Comparison of ENCODE assay signal across 1 cellular context in genomic region chr15:90660195-90660995, GRCh38.
TF ChIP-seq lines count a peak whose summit lies in the region.

No MANE protein-coding gene starts in this region.

TF ChIP-seq in K562, 482 proteins besides CTCF, POLR2A, EP300 and RAD21 (continued from another document and continues in another):
- TF ChIP-seq ZNF277 (CRISPR knock-in tag; IDR thresholded peaks at IDR 0.05; ENCODE audit: borderline replicate concordance) (no peak), LARP7 (IDR thresholded peaks at IDR 0.05) (no peak), ZNF354B (CRISPR knock-in tag; IDR thresholded peaks at IDR 0.05) (no peak), ZNF197 (CRISPR knock-in tag; IDR thresholded peaks at IDR 0.05; ENCODE audit: low read depth) (no peak), CHD1 (IDR thresholded peaks at IDR 0.05; ENCODE audit: low read length) (no peak), POLR2AphosphoS2 (IDR thresholded peaks at IDR 0.05; ENCODE audit: low read length) (no peak), BDP1 (IDR thresholded peaks at IDR 0.05; ENCODE audit: insufficient read depth, insufficient read length) (no peak), GTF2A2 (tag; IDR thresholded peaks at IDR 0.05) (no peak), SAFB (IDR thresholded peaks at IDR 0.05; ENCODE audit: borderline replicate concordance, low read depth, low read length) (no peak), DMBX1 (CRISPR knock-in tag; IDR thresholded peaks at IDR 0.05; ENCODE audit: borderline replicate concordance) (no peak), ZNF395 (CRISPR knock-in tag; IDR thresholded peaks at IDR 0.05) (0 out of 2 replicates have a peak, but pooled peaks have one; percentile 24), BCL6 (CRISPR knock-in tag; IDR thresholded peaks at IDR 0.05) (no peak), PHTF2 (CRISPR knock-in tag; IDR thresholded peaks at IDR 0.05) (no peak), CBFB (CRISPR knock-in tag; IDR thresholded peaks at IDR 0.05) (no peak), PREB (CRISPR knock-in tag; IDR thresholded peaks at IDR 0.05) (no peak), RBM25 (IDR thresholded peaks at IDR 0.05; ENCODE audit: low read depth, low read length, severe bottlenecking) (no peak), MEIS2 (IDR thresholded peaks at IDR 0.05; ENCODE audit: partially characterized antibody) (peak; percentile 38), NELFE (IDR thresholded peaks at IDR 0.05; ENCODE audit: insufficient read depth, insufficient read length) (no peak), YBX1 (IDR thresholded peaks at IDR 0.05) (no peak), SAP30 (IDR thresholded peaks at IDR 0.05; ENCODE audit: borderline replicate concordance, insufficient read depth, low read depth, low read length, poor library complexity, severe bottlenecking) (no peak), NR4A1 (CRISPR knock-in tag; IDR thresholded peaks at IDR 0.05) (no peak), NR4A1 (tag; IDR thresholded peaks at IDR 0.05) (peak; percentile 69; the same call in 1 of the 2 replicates), EHMT2 (IDR thresholded peaks at IDR 0.05) (no peak; the same call in 1 of the 2 replicates), ZNF239 (CRISPR knock-in tag; IDR thresholded peaks at IDR 0.05) (no peak), ZNF431 (CRISPR knock-in tag; IDR thresholded peaks at IDR 0.05) (no peak), ZNF24 (IDR thresholded peaks at IDR 0.05) (no peak), NONO (IDR thresholded peaks at IDR 0.05; ENCODE audit: low read depth in 2 of 2, low read length in 1 of 2) (no peak), XRCC3 (IDR thresholded peaks at IDR 0.05) (no peak), ETV6 (IDR thresholded peaks at IDR 0.05; ENCODE audit: borderline replicate concordance in 1 of 2, low read depth in 2 of 2, low read length in 1 of 2) (no peak), ETV6 (CRISPR knock-in tag; IDR thresholded peaks at IDR 0.05; ENCODE audit: borderline replicate concordance) (no peak), DEAF1 (CRISPR knock-in tag; IDR thresholded peaks at IDR 0.05) (no peak), ZNF695 (CRISPR knock-in tag; IDR thresholded peaks at IDR 0.05) (no peak), MEF2D (tag; conservative IDR thresholded peaks at IDR 0.05; ENCODE audit: low read depth) (peak; percentile 62; the same call in 1 of the 2 replicates), JUND (IDR thresholded peaks at IDR 0.05; ENCODE audit: borderline replicate concordance, low read depth, low read length) (peak; percentile 92), JUND (tag; IDR thresholded peaks at IDR 0.05; ENCODE audit: borderline replicate concordance, low read depth, low read length) (peak; percentile 83; the same call in 2 of the 3 replicates), HMGN3 (IDR thresholded peaks at IDR 0.05; ENCODE audit: borderline replicate concordance, extremely low read depth, insufficient read length, low read depth, low read length) (no peak), MYBL2 (IDR thresholded peaks at IDR 0.05; ENCODE audit: low read depth) (no peak), MYBL2 (CRISPR knock-in tag; IDR thresholded peaks at IDR 0.05; ENCODE audit: borderline replicate concordance) (no peak), ZNF224 (CRISPR knock-in tag; IDR thresholded peaks at IDR 0.05) (no peak)
- TF ChIP-seq, protein P1, sequence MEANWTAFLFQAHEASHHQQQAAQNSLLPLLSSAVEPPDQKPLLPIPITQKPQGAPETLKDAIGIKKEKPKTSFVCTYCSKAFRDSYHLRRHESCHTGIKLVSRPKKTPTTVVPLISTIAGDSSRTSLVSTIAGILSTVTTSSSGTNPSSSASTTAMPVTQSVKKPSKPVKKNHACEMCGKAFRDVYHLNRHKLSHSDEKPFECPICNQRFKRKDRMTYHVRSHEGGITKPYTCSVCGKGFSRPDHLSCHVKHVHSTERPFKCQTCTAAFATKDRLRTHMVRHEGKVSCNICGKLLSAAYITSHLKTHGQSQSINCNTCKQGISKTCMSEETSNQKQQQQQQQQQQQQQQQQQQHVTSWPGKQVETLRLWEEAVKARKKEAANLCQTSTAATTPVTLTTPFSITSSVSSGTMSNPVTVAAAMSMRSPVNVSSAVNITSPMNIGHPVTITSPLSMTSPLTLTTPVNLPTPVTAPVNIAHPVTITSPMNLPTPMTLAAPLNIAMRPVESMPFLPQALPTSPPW (CRISPR knock-in tag; IDR thresholded peaks at IDR 0.05): 0 out of 2 replicates have a peak, but pooled peaks have one; percentile 13
- TF ChIP-seq, protein P2, sequence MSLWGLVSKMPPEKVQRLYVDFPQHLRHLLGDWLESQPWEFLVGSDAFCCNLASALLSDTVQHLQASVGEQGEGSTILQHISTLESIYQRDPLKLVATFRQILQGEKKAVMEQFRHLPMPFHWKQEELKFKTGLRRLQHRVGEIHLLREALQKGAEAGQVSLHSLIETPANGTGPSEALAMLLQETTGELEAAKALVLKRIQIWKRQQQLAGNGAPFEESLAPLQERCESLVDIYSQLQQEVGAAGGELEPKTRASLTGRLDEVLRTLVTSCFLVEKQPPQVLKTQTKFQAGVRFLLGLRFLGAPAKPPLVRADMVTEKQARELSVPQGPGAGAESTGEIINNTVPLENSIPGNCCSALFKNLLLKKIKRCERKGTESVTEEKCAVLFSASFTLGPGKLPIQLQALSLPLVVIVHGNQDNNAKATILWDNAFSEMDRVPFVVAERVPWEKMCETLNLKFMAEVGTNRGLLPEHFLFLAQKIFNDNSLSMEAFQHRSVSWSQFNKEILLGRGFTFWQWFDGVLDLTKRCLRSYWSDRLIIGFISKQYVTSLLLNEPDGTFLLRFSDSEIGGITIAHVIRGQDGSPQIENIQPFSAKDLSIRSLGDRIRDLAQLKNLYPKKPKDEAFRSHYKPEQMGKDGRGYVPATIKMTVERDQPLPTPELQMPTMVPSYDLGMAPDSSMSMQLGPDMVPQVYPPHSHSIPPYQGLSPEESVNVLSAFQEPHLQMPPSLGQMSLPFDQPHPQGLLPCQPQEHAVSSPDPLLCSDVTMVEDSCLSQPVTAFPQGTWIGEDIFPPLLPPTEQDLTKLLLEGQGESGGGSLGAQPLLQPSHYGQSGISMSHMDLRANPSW (CRISPR knock-in tag; IDR thresholded peaks at IDR 0.05): no peak
- TF ChIP-seq, protein P3, sequence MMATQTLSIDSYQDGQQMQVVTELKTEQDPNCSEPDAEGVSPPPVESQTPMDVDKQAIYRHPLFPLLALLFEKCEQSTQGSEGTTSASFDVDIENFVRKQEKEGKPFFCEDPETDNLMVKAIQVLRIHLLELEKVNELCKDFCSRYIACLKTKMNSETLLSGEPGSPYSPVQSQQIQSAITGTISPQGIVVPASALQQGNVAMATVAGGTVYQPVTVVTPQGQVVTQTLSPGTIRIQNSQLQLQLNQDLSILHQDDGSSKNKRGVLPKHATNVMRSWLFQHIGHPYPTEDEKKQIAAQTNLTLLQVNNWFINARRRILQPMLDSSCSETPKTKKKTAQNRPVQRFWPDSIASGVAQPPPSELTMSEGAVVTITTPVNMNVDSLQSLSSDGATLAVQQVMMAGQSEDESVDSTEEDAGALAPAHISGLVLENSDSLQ (IDR thresholded peaks at IDR 0.05): peak; percentile 71
- TF ChIP-seq, protein P4, sequence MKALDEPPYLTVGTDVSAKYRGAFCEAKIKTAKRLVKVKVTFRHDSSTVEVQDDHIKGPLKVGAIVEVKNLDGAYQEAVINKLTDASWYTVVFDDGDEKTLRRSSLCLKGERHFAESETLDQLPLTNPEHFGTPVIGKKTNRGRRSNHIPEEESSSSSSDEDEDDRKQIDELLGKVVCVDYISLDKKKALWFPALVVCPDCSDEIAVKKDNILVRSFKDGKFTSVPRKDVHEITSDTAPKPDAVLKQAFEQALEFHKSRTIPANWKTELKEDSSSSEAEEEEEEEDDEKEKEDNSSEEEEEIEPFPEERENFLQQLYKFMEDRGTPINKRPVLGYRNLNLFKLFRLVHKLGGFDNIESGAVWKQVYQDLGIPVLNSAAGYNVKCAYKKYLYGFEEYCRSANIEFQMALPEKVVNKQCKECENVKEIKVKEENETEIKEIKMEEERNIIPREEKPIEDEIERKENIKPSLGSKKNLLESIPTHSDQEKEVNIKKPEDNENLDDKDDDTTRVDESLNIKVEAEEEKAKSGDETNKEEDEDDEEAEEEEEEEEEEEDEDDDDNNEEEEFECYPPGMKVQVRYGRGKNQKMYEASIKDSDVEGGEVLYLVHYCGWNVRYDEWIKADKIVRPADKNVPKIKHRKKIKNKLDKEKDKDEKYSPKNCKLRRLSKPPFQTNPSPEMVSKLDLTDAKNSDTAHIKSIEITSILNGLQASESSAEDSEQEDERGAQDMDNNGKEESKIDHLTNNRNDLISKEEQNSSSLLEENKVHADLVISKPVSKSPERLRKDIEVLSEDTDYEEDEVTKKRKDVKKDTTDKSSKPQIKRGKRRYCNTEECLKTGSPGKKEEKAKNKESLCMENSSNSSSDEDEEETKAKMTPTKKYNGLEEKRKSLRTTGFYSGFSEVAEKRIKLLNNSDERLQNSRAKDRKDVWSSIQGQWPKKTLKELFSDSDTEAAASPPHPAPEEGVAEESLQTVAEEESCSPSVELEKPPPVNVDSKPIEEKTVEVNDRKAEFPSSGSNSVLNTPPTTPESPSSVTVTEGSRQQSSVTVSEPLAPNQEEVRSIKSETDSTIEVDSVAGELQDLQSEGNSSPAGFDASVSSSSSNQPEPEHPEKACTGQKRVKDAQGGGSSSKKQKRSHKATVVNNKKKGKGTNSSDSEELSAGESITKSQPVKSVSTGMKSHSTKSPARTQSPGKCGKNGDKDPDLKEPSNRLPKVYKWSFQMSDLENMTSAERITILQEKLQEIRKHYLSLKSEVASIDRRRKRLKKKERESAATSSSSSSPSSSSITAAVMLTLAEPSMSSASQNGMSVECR (CRISPR knock-in tag; IDR thresholded peaks at IDR 0.05): peak; percentile 39; the same call in 1 of the 2 replicates
- TF ChIP-seq, protein P5, sequence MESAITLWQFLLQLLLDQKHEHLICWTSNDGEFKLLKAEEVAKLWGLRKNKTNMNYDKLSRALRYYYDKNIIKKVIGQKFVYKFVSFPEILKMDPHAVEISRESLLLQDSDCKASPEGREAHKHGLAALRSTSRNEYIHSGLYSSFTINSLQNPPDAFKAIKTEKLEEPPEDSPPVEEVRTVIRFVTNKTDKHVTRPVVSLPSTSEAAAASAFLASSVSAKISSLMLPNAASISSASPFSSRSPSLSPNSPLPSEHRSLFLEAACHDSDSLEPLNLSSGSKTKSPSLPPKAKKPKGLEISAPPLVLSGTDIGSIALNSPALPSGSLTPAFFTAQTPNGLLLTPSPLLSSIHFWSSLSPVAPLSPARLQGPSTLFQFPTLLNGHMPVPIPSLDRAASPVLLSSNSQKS (CRISPR knock-in tag; IDR thresholded peaks at IDR 0.05): no peak
- TF ChIP-seq, protein P6, sequence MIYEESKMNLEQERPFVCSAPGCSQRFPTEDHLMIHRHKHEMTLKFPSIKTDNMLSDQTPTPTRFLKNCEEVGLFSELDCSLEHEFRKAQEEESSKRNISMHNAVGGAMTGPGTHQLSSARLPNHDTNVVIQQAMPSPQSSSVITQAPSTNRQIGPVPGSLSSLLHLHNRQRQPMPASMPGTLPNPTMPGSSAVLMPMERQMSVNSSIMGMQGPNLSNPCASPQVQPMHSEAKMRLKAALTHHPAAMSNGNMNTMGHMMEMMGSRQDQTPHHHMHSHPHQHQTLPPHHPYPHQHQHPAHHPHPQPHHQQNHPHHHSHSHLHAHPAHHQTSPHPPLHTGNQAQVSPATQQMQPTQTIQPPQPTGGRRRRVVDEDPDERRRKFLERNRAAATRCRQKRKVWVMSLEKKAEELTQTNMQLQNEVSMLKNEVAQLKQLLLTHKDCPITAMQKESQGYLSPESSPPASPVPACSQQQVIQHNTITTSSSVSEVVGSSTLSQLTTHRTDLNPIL (CRISPR knock-in tag; IDR thresholded peaks at IDR 0.05): no peak
- TF ChIP-seq, protein P7, sequence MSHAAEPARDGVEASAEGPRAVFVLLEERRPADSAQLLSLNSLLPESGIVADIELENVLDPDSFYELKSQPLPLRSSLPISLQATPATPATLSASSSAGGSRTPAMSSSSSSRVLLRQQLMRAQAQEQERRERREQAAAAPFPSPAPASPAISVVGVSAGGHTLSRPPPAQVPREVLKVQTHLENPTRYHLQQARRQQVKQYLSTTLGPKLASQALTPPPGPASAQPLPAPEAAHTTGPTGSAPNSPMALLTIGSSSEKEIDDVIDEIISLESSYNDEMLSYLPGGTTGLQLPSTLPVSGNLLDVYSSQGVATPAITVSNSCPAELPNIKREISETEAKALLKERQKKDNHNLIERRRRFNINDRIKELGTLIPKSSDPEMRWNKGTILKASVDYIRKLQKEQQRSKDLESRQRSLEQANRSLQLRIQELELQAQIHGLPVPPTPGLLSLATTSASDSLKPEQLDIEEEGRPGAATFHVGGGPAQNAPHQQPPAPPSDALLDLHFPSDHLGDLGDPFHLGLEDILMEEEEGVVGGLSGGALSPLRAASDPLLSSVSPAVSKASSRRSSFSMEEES (CRISPR knock-in tag; IDR thresholded peaks at IDR 0.05): no peak
